26 cellular contexts compared by ENCODE assay signal in genomic region chr1:47846981-47847380, GRCh38.
DNase-seq lines count a peak whose midpoint lies in the region; ATAC-seq, FAIRE-seq and TF ChIP-seq lines count a peak whose summit lies in the region.
"Had no signal": no experiment of that assay in that cellular context is flagged by ENCODE, and none has a peak within 500 bp of the region (broad histone marks: within the 10 kb centered on the region; RNA-seq: fewer than 3 reads in every experiment).

No MANE protein-coding gene starts in this region.

- H3K27ac Mint-ChIP-seq in endodermal cell, result no peak overlapping the region
- H3K27ac Mint-ChIP-seq: B cell; CD4-positive, alpha-beta T cell; CD8-positive, alpha-beta T cell had no signal

- no peaks in the 10 kb centered on the region for H3K9me3 Mint-ChIP-seq in endodermal cell
- H3K9me3 Mint-ChIP-seq in activated T-cell treated with anti-CD3 and anti-CD28 coated beads, Interleukin-2, amount 50 U/mL, for 4 hours, result no peaks in the 10 kb centered on the region
- H3K9me3 Mint-ChIP-seq: CD4-positive, alpha-beta T cell; CD8-positive, alpha-beta T cell had no signal

- WGBS in endodermal cell (ENCODE audit: insufficient coverage in 1 of 2, insufficient read length in 1 of 2), 2 experiments, result 94 to 100% methylated on average over 2 to 3 of the region's 3 CpGs
- 78% methylated on average over 3 of the region's 3 CpGs for WGBS in HepG2 (ENCODE audit: low lambda C conversion rate)

- peaks cover 6% of the 10 kb centered on the region for H3K36me3 Mint-ChIP-seq in endodermal cell (ENCODE audit: low read depth)
- H3K36me3 Mint-ChIP-seq in activated T-cell treated with anti-CD3 and anti-CD28 coated beads, Interleukin-2, amount 50 U/mL, for 4 hours (ENCODE audit: insufficient read depth), result no peaks in the 10 kb centered on the region
- H3K36me3 Mint-ChIP-seq: CD8-positive, alpha-beta T cell had no signal

- ATAC-seq in left lobe of liver (no peak), HepG2 (no peak)
- ATAC-seq in activated T-cell treated with anti-CD3 and anti-CD28 coated beads, Interleukin-2, amount 50 U/mL, for 4 hours, result no peak
- ATAC-seq: A549; CD8-positive, alpha-beta T cell; GM12878 had no signal

- H3K4me3 Mint-ChIP-seq in endodermal cell, result no peak overlapping the region
- H3K4me3 Mint-ChIP-seq in activated T-cell treated with anti-CD3 and anti-CD28 coated beads, Interleukin-2, amount 50 U/mL, for 4 hours, result no peak overlapping the region
- H3K4me3 Mint-ChIP-seq: B cell; CD4-positive, alpha-beta T cell; CD8-positive, alpha-beta T cell had no signal

- H3K27me3 Mint-ChIP-seq in endodermal cell (ENCODE audit: insufficient read depth), result no peaks in the 10 kb centered on the region
- H3K27me3 Mint-ChIP-seq in activated T-cell treated with anti-CD3 and anti-CD28 coated beads, Interleukin-2, amount 50 U/mL, for 4 hours (ENCODE audit: low read depth), result peaks cover 14% of the 10 kb centered on the region

- DNase-seq in bronchial epithelial cell (ENCODE audit: low read depth), result no peak
- peak; percentile 31 for DNase-seq in endodermal cell
- DNase-seq in left lobe of liver (ENCODE audit: low spot score), result peak; percentile 27
- no peak for DNase-seq in activated T-cell treated with anti-CD3 and anti-CD28 coated beads, Interleukin-2, amount 50 U/mL, for 4 hours
- DNase-seq in DMS114 treated with DMSO at 0.1 percent for 48 hours (lab: John Stamatoyannopoulos, UW; ENCODE audit: unreplicated experiment), result no peak
- DNase-seq in HepG2 (ENCODE audit: low spot score), result no peak
- DNase-seq: AML-193; Caco-2; Calu3; CD4-positive, alpha-beta T cell; CD8-positive, alpha-beta T cell; DMS153; DMS53; DMS79; DND-41; EL; GDM1 had no signal

- peaks cover 21% of the 10 kb centered on the region for H3K4me1 Mint-ChIP-seq in endodermal cell
- no peaks in the 10 kb centered on the region for H3K4me1 Mint-ChIP-seq in activated T-cell treated with anti-CD3 and anti-CD28 coated beads, Interleukin-2, amount 50 U/mL, for 4 hours (ENCODE audit: low read depth)
- H3K4me1 Mint-ChIP-seq: B cell had no signal

- H3K27me3 ChIP-seq in bronchial epithelial cell (ENCODE audit: control insufficient read depth, insufficient read depth, low read length) (peaks cover 2% of the 10 kb centered on the region), endodermal cell (ENCODE audit: control insufficient read depth, insufficient read depth, low read length, poor library complexity, severe bottlenecking) (no peaks in the 10 kb centered on the region), HepG2 (ENCODE audit: control insufficient read depth in 1 of 2, insufficient read depth in 2 of 2, low read length in 2 of 2) (no peaks in the 10 kb centered on the region)
- H3K27me3 ChIP-seq: BLaER1 treated with 17β-estradiol and CSF1 and Interleukin-3, amounts not matched to agents 10 nM and 100 nM had no signal

- TF ChIP-seq CTCF in bronchial epithelial cell (IDR thresholded peaks at IDR 0.05; ENCODE audit: insufficient read depth, low read length, severe bottlenecking) (no peak), endodermal cell (conservative IDR thresholded peaks at IDR 0.05) (no peak), HepG2 (CRISPR knock-in tag; IDR thresholded peaks at IDR 0.05) (no peak)

- FAIRE-seq in bronchial epithelial cell (lab: Jason Lieb, UNC) (peak; percentile 81), HepG2 (lab: Jason Lieb, UNC) (no peak)
- FAIRE-seq: A549, D721Med, GM12878, GM12892, GM18507 had no signal

- no peaks in the 10 kb centered on the region for H4K20me1 ChIP-seq in HepG2 (ENCODE audit: insufficient read depth, low read length)
- H4K20me1 ChIP-seq: BLaER1 treated with 17β-estradiol and CSF1 and Interleukin-3, amounts not matched to agents 10 nM and 100 nM had no signal

- H3K4me3 ChIP-seq in bronchial epithelial cell (ENCODE audit: low read depth, low read length), result no peak overlapping the region
- no peak overlapping the region for H3K4me3 ChIP-seq in endodermal cell (ENCODE audit: low read length)
- H3K4me3 ChIP-seq in HepG2 (replicated peaks in 1 of 3; ENCODE audit: insufficient read depth in 1 of 3, low read depth in 2 of 3, low read length in 3 of 3), result no peak overlapping the region
- H3K4me3 ChIP-seq: A549; BLaER1 treated with 17β-estradiol and CSF1 and Interleukin-3, amounts not matched to agents 10 nM and 100 nM; GM12878 had no signal

- no peaks in the 10 kb centered on the region for H3K79me2 ChIP-seq in HepG2 (ENCODE audit: insufficient read depth, low read length)

- in situ Hi-C loops in HepG2 (cut with HindIII; ENCODE audit: extremely low pct_ligation_motif_present, low pct_unique_long_range_greater_than_20kb), result no loop called here

- no peak overlapping the region for H2AFZ ChIP-seq in HepG2 (ENCODE audit: low read length)

- H3K9me3 ChIP-seq in endodermal cell (ENCODE audit: control insufficient read depth, low read length), result no peaks in the 10 kb centered on the region
- no peaks in the 10 kb centered on the region for H3K9me3 ChIP-seq in HepG2 (ENCODE audit: low read length)
- H3K9me3 ChIP-seq: A549; BLaER1 treated with 17β-estradiol and CSF1 and Interleukin-3, amounts not matched to agents 10 nM and 100 nM; Caco-2 had no signal

- CTCF ChIA-PET in HepG2 (lab: Yijun Ruan, JAX; ENCODE audit: low intra/inter-chr PET ratio, low total read pairs), result no interaction called here

- H3K4me1 ChIP-seq in endodermal cell (ENCODE audit: control insufficient read depth, insufficient read depth, low read length) (peaks cover 6% of the 10 kb centered on the region), HepG2 (ENCODE audit: insufficient read depth, low read length) (peaks cover 73% of the 10 kb centered on the region)
- H3K4me1 ChIP-seq: A549, Caco-2 had no signal

- H3K27ac ChIP-seq in endodermal cell (ENCODE audit: low read depth, low read length), result no peak overlapping the region
- no peak overlapping the region for H3K27ac ChIP-seq in HepG2 (ENCODE audit: extremely low read length, insufficient read depth, low read length)
- H3K27ac ChIP-seq: 22Rv1; A549; BLaER1 treated with 17β-estradiol and CSF1 and Interleukin-3, amounts not matched to agents 10 nM and 100 nM; C4-2B had no signal

- intact Hi-C loops in HepG2 (cut with micrococcal nuclease; ENCODE audit: unreplicated experiment), result no loop called here

- H3K36me3 ChIP-seq in bronchial epithelial cell (ENCODE audit: control insufficient read depth, insufficient read depth, low read length) (no peaks in the 10 kb centered on the region), endodermal cell (ENCODE audit: control insufficient read depth, insufficient read depth, low read length) (peaks cover 20% of the 10 kb centered on the region), HepG2 (replicated peaks in 1 of 2; ENCODE audit: control insufficient read depth in 1 of 2, insufficient read depth in 2 of 2, low read length in 2 of 2) (no peaks in the 10 kb centered on the region)
- H3K36me3 ChIP-seq: BLaER1 treated with 17β-estradiol and CSF1 and Interleukin-3, amounts not matched to agents 10 nM and 100 nM had no signal

- TF ChIP-seq EP300 in HepG2 (IDR thresholded peaks at IDR 0.05; ENCODE audit: low read depth in 2 of 2, low read length in 2 of 2) (no peak), HepG2 (CRISPR knock-in tag; IDR thresholded peaks at IDR 0.05; ENCODE audit: borderline replicate concordance) (no peak)

- TF ChIP-seq RAD21 in HepG2 (CRISPR knock-in tag; IDR thresholded peaks at IDR 0.05), result no peak

- no peak overlapping the region for H3K4me2 ChIP-seq in HepG2 (ENCODE audit: low read depth, low read length)
- H3K4me2 ChIP-seq: A549; BLaER1 treated with 17β-estradiol and CSF1 and Interleukin-3, amounts not matched to agents 10 nM and 100 nM had no signal

- TF ChIP-seq POLR2A in HepG2 (IDR thresholded peaks at IDR 0.05; ENCODE audit: insufficient read depth in 1 of 2, low read depth in 2 of 2, low read length in 2 of 2), result no peak

- H3K9ac ChIP-seq in endodermal cell (ENCODE audit: extremely low read depth, low read length, poor library complexity, severe bottlenecking), result no peak overlapping the region
- H3K9ac ChIP-seq in HepG2 (ENCODE audit: insufficient read depth, low read depth, low read length), result no peak overlapping the region
- H3K9ac ChIP-seq: BLaER1 treated with 17β-estradiol and CSF1 and Interleukin-3, amounts not matched to agents 10 nM and 100 nM had no signal

- BruUV-seq in HepG2 (replicated peaks; lab: Mats Ljungman, UMichigan), result no TSS peak

- POLR2A ChIA-PET in HepG2 (lab: Yijun Ruan, JAX), result no interaction called here

TF ChIP-seq in HepG2, 621 proteins besides CTCF, POLR2A, EP300 and RAD21:
- no peak for TF ChIP-seq E2F1 (CRISPR knock-in tag; IDR thresholded peaks at IDR 0.05)
- TF ChIP-seq GLI4 (CRISPR knock-in tag; IDR thresholded peaks at IDR 0.05; ENCODE audit: borderline replicate concordance), result no peak
- no peak for TF ChIP-seq ARID3A (IDR thresholded peaks at IDR 0.05; ENCODE audit: low read depth, low read length)
TF ChIP-seq in HepG2: peak in this region for 0.

Comparison
In these comparisons a context has a peak if more than half of its experiments do, and no peak if none do; other contexts are left out.
1. DNase-seq: peak in endodermal cell (single experiment) and left lobe of liver (single experiment); none in bronchial epithelial cell (single experiment), activated T-cell treated with anti-CD3 and anti-CD28 coated beads, Interleukin-2, amount 50 U/mL, for 4 hours (single experiment), DMS114 treated with DMSO at 0.1 percent for 48 hours (single experiment) and HepG2 (single experiment).